Comparison of ENCODE assay signal across 11 cellular contexts in genomic region chr4:175671491-175671934, GRCh38.
DNase-seq lines count a peak whose midpoint lies in the region; ATAC-seq and TF ChIP-seq lines count a peak whose summit lies in the region.
"Had no signal": no experiment of that assay in that cellular context is flagged by ENCODE, and none has a peak within 500 bp of the region (broad histone marks: within the 10 kb centered on the region; RNA-seq: fewer than 3 reads in every experiment).

No MANE protein-coding gene starts in this region.

- no peak for TF ChIP-seq CTCF in dorsolateral prefrontal cortex (IDR thresholded peaks at IDR 0.05 in 54 of 56, conservative IDR thresholded peaks at IDR 0.05 in 2 of 56; ENCODE audit: low read depth in 1 of 56, partially characterized antibody in 56 of 56)

- peaks cover 0 to 4% (median 0%) of the 10 kb centered on the region in 45 donors for H3K27me3 ChIP-seq in dorsolateral prefrontal cortex
- H3K27me3 ChIP-seq: cardiac muscle cell had no signal

- intact Hi-C loops in dorsolateral prefrontal cortex (cut with DNase I), result no loop called here

- ATAC-seq in HG03565 (IDR thresholded peaks at IDR 0.05; ENCODE audit: unreplicated experiment) (no peak), GM18858 (IDR thresholded peaks at IDR 0.05; ENCODE audit: unreplicated experiment) (no peak)

- H3K27ac ChIP-seq in dorsolateral prefrontal cortex, result peak overlapping the region in 45 of 59 donors; percentile 1 to 83 (median 54)
- H3K27ac ChIP-seq: cardiac muscle cell had no signal

- DNase-seq in DMS53 (lab: John Stamatoyannopoulos, UW) (peak; percentile 55), NAMALWA (ENCODE audit: low spot score) (peak; percentile 75), dorsolateral prefrontal cortex (peak; percentile 37 to 88 (median 70)), occipital lobe (lab: John Stamatoyannopoulos, UW) (peak; percentile 80), NCI-H2029 (lab: John Stamatoyannopoulos, UW) (no peak)
- no peak for DNase-seq in activated CD4-positive, alpha-beta T cell treated with anti-CD3 and anti-CD28 coated beads, Interleukin-2, amount 50 U/mL, for 1 hour
- DNase-seq: CD8-positive, alpha-beta memory T cell; NCI-H524 treated with DMSO at 0.1 percent for 48 hours had no signal

- H3K4me3 ChIP-seq in dorsolateral prefrontal cortex, result peak overlapping the region in 39 of 59 donors; percentile 2 to 47 (median 31)
- H3K4me3 ChIP-seq: cardiac muscle cell had no signal

Comparison
In these comparisons a context has a peak if more than half of its experiments do, and no peak if none do; other contexts are left out.
1. DNase-seq: peak in DMS53 (single experiment), NAMALWA (single experiment), dorsolateral prefrontal cortex (10 of 10) and occipital lobe (single experiment); none in activated CD4-positive, alpha-beta T cell treated with anti-CD3 and anti-CD28 coated beads, Interleukin-2, amount 50 U/mL, for 1 hour (single experiment) and NCI-H2029 (single experiment).